In the genomic region with DNA sequence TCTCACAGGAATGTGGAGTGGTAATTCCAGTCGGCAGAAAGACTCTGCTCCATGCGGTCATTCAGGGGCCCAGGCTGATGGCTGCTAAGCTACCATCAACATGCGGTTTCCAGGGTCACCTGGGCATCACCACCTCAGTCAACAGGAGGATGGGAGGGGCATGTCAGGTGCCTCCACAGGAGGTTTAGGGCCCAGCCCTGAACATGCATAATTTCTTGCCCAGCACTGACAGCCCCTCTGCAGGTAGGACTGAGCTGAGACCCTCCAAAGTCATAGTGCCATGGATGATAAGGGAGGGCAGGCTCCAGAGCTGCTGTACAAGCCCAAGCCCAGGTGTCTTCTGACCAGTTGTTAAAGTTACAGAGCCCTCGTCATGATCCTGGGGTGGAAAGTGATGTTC, we compare ENCODE assay signal across 28 cellular contexts.
"Had no signal": no experiment of that assay in that cellular context is flagged by ENCODE, and none has a peak within 500 bp of the region (broad histone marks: within the 10 kb centered on the region; RNA-seq: fewer than 3 reads in every experiment).

No MANE protein-coding gene starts in this region.

- DNase-seq: hippocampal formation; kidney glomerular epithelial cell; left cardiac atrium; left lung; lower lobe of right lung; mammary epithelial cell; mesenchymal stem cell; nucleus accumbens; retina; right cardiac atrium; small intestine; stimulated activated CD4-positive, alpha-beta T cell treated with anti-CD3 and anti-CD28 coated beads, Interleukin-1b, Interleukin-23, amount 100 ng/mL, for 48 hours; stimulated activated CD4-positive, alpha-beta T cell treated with anti-CD3 and anti-CD28 coated beads, Interleukin-2, amount 100 ng/mL, for 48 hours; stimulated activated CD4-positive, alpha-beta T cell treated with anti-CD3 and anti-CD28 coated beads, Interleukin-4, amount 100 ng/mL, for 4 hours; stimulated activated CD8-positive, alpha-beta memory T cell treated with anti-CD3 and anti-CD28 coated beads, Interleukin-4, amount 100 ng/mL, for 48 hours; stimulated activated naive CD4-positive, alpha-beta T cell treated with Interleukin-2 at 50 U/mL for 16 hours; stimulated activated naive CD8-positive, alpha-beta T cell treated with anti-CD3 and anti-CD28 coated beads, Interleukin-15, amount 100 ng/mL, for 72 hours; testis; thyroid gland; transverse colon had no signal

- H3K27me3 Mint-ChIP-seq: stimulated activated naive CD8-positive, alpha-beta T cell treated with anti-CD3 and anti-CD28 coated beads, Interleukin-15, amount 100 ng/mL, for 72 hours had no signal

- H3K27ac Mint-ChIP-seq: nephron; progenitor cell of endocrine pancreas; stimulated activated memory B cell treated with anti-CD40 and anti-IgM and Interleukin-4, amounts not matched to agents 10 μg/mL and 1 μg/mL and 100 μg/mL, for 72 hours; stimulated activated naive CD8-positive, alpha-beta T cell treated with anti-CD3 and anti-CD28 coated beads, Interleukin-15, amount 100 ng/mL, for 72 hours had no signal

- H3K4me3 Mint-ChIP-seq: naive thymus-derived CD8-positive, alpha-beta T cell; nephron; neural crest cell; stimulated activated memory B cell treated with anti-CD40 and anti-IgM and Interleukin-4, amounts not matched to agents 10 μg/mL and 1 μg/mL and 100 μg/mL, for 72 hours; stimulated activated naive CD8-positive, alpha-beta T cell treated with anti-CD3 and anti-CD28 coated beads, Interleukin-15, amount 100 ng/mL, for 72 hours had no signal

- FAIRE-seq: keratinocyte, small intestine had no signal

- H3K9me3 Mint-ChIP-seq: nephron; neural crest cell; stimulated activated naive CD8-positive, alpha-beta T cell treated with anti-CD3 and anti-CD28 coated beads, Interleukin-15, amount 100 ng/mL, for 72 hours had no signal

- H3K9me3 ChIP-seq: lower lobe of right lung, testis, thyroid gland, transverse colon, vagina had no signal

- H3K4me1 Mint-ChIP-seq: nephron; stimulated activated memory B cell treated with anti-CD40 and anti-IgM and Interleukin-4, amounts not matched to agents 10 μg/mL and 1 μg/mL and 100 μg/mL, for 72 hours; stimulated activated naive CD8-positive, alpha-beta T cell treated with anti-CD3 and anti-CD28 coated beads, Interleukin-15, amount 100 ng/mL, for 72 hours had no signal

- H3K4me3 ChIP-seq: left lung, lower lobe of right lung, testis, thyroid gland, transverse colon, upper lobe of left lung, vagina had no signal

- H3K36me3 ChIP-seq: left lung, lower lobe of right lung, thyroid gland, transverse colon, upper lobe of left lung, vagina had no signal

- H3K4me1 ChIP-seq: left lung, lower lobe of right lung, thyroid gland, transverse colon, upper lobe of left lung, vagina had no signal

- H3K27me3 ChIP-seq: testis, thyroid gland, upper lobe of left lung, vagina had no signal

- H3K27ac ChIP-seq: left lung, lower lobe of right lung, testis, thyroid gland, transverse colon, upper lobe of left lung, vagina had no signal

- H3K36me3 Mint-ChIP-seq: stimulated activated memory B cell treated with anti-CD40 and anti-IgM and Interleukin-4, amounts not matched to agents 10 μg/mL and 1 μg/mL and 100 μg/mL, for 72 hours had no signal
